Comparison of ENCODE assay signal across 22 cellular contexts in genomic region chr1:110064576-110065337, GRCh38. TPM values are rescaled to one million over a fixed set of nuclear protein-coding genes. Genes with fewer than 3 reads are reported as not detected.
DNase-seq lines count a peak whose midpoint lies in the region; ATAC-seq, FAIRE-seq and TF ChIP-seq lines count a peak whose summit lies in the region.
"Had no signal": no experiment of that assay in that cellular context is flagged by ENCODE, and none has a peak within 500 bp of the region (broad histone marks: within the 10 kb centered on the region; RNA-seq: fewer than 3 reads in every experiment).

No MANE protein-coding gene starts in this region.

- H3K9me3 ChIP-seq in BLaER1 treated with 17β-estradiol and CSF1 and Interleukin-3, amounts not matched to agents 10 nM and 100 nM (replicated peaks in 1 of 11), result peaks cover 0 to 12% (median 0%) of the 10 kb centered on the region in 11 experiments; a peak in 4 of 22 replicates
- H3K9me3 ChIP-seq in SK-N-MC (ENCODE audit: low read depth, low read length), result no peaks in the 10 kb centered on the region
- H3K9me3 ChIP-seq: Caco-2, HAP-1 had no signal

- peaks cover 48 to 56% (median 51%) of the 10 kb centered on the region in 11 experiments for H3K27me3 ChIP-seq in BLaER1 treated with 17β-estradiol and CSF1 and Interleukin-3, amounts not matched to agents 10 nM and 100 nM

- peaks cover 9 to 35% (median 28%) of the 10 kb centered on the region in 10 experiments for H3K4me1 ChIP-seq in BLaER1 treated with 17β-estradiol and CSF1 and Interleukin-3, amounts not matched to agents 10 nM and 100 nM
- H3K4me1 ChIP-seq: Caco-2, HAP-1 had no signal

- peak overlapping the region; percentile 6 to 69 (median 63); a peak in 21 of 22 replicates for H3K4me2 ChIP-seq in BLaER1 treated with 17β-estradiol and CSF1 and Interleukin-3, amounts not matched to agents 10 nM and 100 nM
- H3K4me2 ChIP-seq: GM23338 had no signal

- peaks cover 0 to 21% (median 14%) of the 10 kb centered on the region in 11 experiments; a peak in 14 of 22 replicates for H3K36me3 ChIP-seq in BLaER1 treated with 17β-estradiol and CSF1 and Interleukin-3, amounts not matched to agents 10 nM and 100 nM
- H3K36me3 ChIP-seq in SK-N-MC (ENCODE audit: insufficient read depth, low read length), result peaks cover 38% of the 10 kb centered on the region; the same call in 1 of the 2 replicates

- no peak overlapping the region for H3K27ac ChIP-seq in BLaER1 treated with 17β-estradiol and CSF1 and Interleukin-3, amounts not matched to agents 10 nM and 100 nM
- H3K27ac ChIP-seq in SK-N-MC, result peak overlapping the region; percentile 86

- ATAC-seq in GM19467 (IDR thresholded peaks at IDR 0.05; ENCODE audit: unreplicated experiment) (no peak), HG03045 (IDR thresholded peaks at IDR 0.05; ENCODE audit: unreplicated experiment) (no peak)
- no peak for ATAC-seq in natural killer cell treated with Interleukin-12 subunit alpha and Interleukin-12 subunit beta and Interleukin-15 and Interleukin-18, amount 100 ng/mL, for 72 hours
- ATAC-seq: CD8-positive, alpha-beta T cell; GM23338 had no signal

- FAIRE-seq in urothelium cell line (lab: Jason Lieb, UNC), result peak; percentile 35
- FAIRE-seq: G401.6, GM12892, GM19239 had no signal

- H3K27ac Mint-ChIP-seq in neural crest cell (ENCODE audit: unreplicated experiment), result peak overlapping the region; percentile 27
- no peak overlapping the region for H3K27ac Mint-ChIP-seq in natural killer cell treated with Interleukin-12 subunit alpha and Interleukin-12 subunit beta and Interleukin-15 and Interleukin-18, amount 100 ng/mL, for 72 hours
- H3K27ac Mint-ChIP-seq: B cell; CD4-positive, CD25-positive, alpha-beta regulatory T cell; CD8-positive, alpha-beta T cell; GM23338 had no signal

- peaks cover 5% of the 10 kb centered on the region for H3K36me3 Mint-ChIP-seq in neural crest cell (ENCODE audit: low read depth)
- H3K36me3 Mint-ChIP-seq in natural killer cell treated with Interleukin-12 subunit alpha and Interleukin-12 subunit beta and Interleukin-15 and Interleukin-18, amount 100 ng/mL, for 72 hours, result no peaks in the 10 kb centered on the region

- no peaks in the 10 kb centered on the region for H3K9me3 Mint-ChIP-seq in neural crest cell
- H3K9me3 Mint-ChIP-seq in natural killer cell treated with Interleukin-12 subunit alpha and Interleukin-12 subunit beta and Interleukin-15 and Interleukin-18, amount 100 ng/mL, for 72 hours, result no peaks in the 10 kb centered on the region
- H3K9me3 Mint-ChIP-seq: CD8-positive, alpha-beta T cell had no signal

- H3K27me3 Mint-ChIP-seq in neural crest cell (ENCODE audit: low read depth), result peaks cover 52% of the 10 kb centered on the region
- peaks cover 14 to 24% of the 10 kb centered on the region in 2 donors for H3K27me3 Mint-ChIP-seq in natural killer cell treated with Interleukin-12 subunit alpha and Interleukin-12 subunit beta and Interleukin-15 and Interleukin-18, amount 100 ng/mL, for 72 hours

- no peak overlapping the region for H3K4me3 ChIP-seq in BLaER1 treated with 17β-estradiol and CSF1 and Interleukin-3, amounts not matched to agents 10 nM and 100 nM
- H3K4me3 ChIP-seq in SK-N-MC, result peak overlapping the region; percentile 61
- H3K4me3 ChIP-seq: GM23338, HAP-1 had no signal

- DNase-seq in SK-N-MC (ENCODE audit: low read depth, low spot score), result no peak
- DNase-seq in neural crest cell (ENCODE audit: low read depth, low spot score), result no peak
- DNase-seq in urothelium cell line (ENCODE audit: low spot score), result no peak
- DNase-seq in GM13976 (ENCODE audit: low spot score), result no peak
- no peak for DNase-seq in natural killer cell treated with Interleukin-12 subunit alpha and Interleukin-12 subunit beta and Interleukin-15 and Interleukin-18, amount 100 ng/mL, for 72 hours (ENCODE audit: low spot score)
- DNase-seq: C1 segment of cervical spinal cord; Caco-2; CD4-positive, CD25-positive, alpha-beta regulatory T cell; CD8-positive, alpha-beta T cell; DMS153; DND-41 had no signal

- H3K4me1 Mint-ChIP-seq in neural crest cell, result peaks cover 5% of the 10 kb centered on the region
- peaks cover 9 to 12% of the 10 kb centered on the region in 2 donors for H3K4me1 Mint-ChIP-seq in natural killer cell treated with Interleukin-12 subunit alpha and Interleukin-12 subunit beta and Interleukin-15 and Interleukin-18, amount 100 ng/mL, for 72 hours (ENCODE audit: low read depth in 2 of 2)

- H4K20me1 ChIP-seq in BLaER1 treated with 17β-estradiol and CSF1 and Interleukin-3, amounts not matched to agents 10 nM and 100 nM, result peaks cover 4 to 87% (median 48%) of the 10 kb centered on the region in 11 experiments; a peak in 19 of 22 replicates

- H3K4me3 Mint-ChIP-seq in neural crest cell, result no peak overlapping the region
- H3K4me3 Mint-ChIP-seq in natural killer cell treated with Interleukin-12 subunit alpha and Interleukin-12 subunit beta and Interleukin-15 and Interleukin-18, amount 100 ng/mL, for 72 hours, result no peak overlapping the region
- H3K4me3 Mint-ChIP-seq: B cell; CD4-positive, CD25-positive, alpha-beta regulatory T cell; CD8-positive, alpha-beta T cell; GM23338 had no signal

- in situ Hi-C loops in GM13976 (cut with MboI; ENCODE audit: low sequenced_read_pairs, unreplicated experiment), result no loop called here

- H3K9ac ChIP-seq in BLaER1 treated with 17β-estradiol and CSF1 and Interleukin-3, amounts not matched to agents 10 nM and 100 nM, result no peak overlapping the region
- H3K9ac ChIP-seq in SK-N-MC (ENCODE audit: insufficient read length), result peak overlapping the region; percentile 20

- TF ChIP-seq CTCF in neural crest cell (conservative IDR thresholded peaks at IDR 0.05) (no peak), GM13976 (IDR thresholded peaks at IDR 0.05; ENCODE audit: borderline replicate concordance, control extremely low read depth, extremely low read depth, insufficient read depth, missing control alignments) (no peak)

RNA-seq across cellular contexts. Expression of gene ALX3, which starts 5.7 kb away (rescaled TPM):
- 0.21 TPM in 1 of 2 replicates, not detected in the other for total RNA-seq in neural crest cell
- total RNA-seq in natural killer cell treated with Interleukin-12 subunit alpha and Interleukin-12 subunit beta and Interleukin-15 and Interleukin-18, amount 100 ng/mL, for 72 hours, result not detected
- total RNA-seq: A172; B cell; Caco-2; CD4-positive, CD25-positive, alpha-beta regulatory T cell; CD8-positive, alpha-beta T cell; GM23338; H4 had no signal

RNA-seq across cellular contexts. Expression of gene STRIP1, which starts 30.3 kb away (rescaled TPM):
- 69.1 and 71.0 TPM in 2 replicates for total RNA-seq in neural crest cell
- 10 to 100 TPM; 38.9 to 57.0 TPM for total RNA-seq in natural killer cell treated with Interleukin-12 subunit alpha and Interleukin-12 subunit beta and Interleukin-15 and Interleukin-18, amount 100 ng/mL, for 72 hours

RNA-seq across cellular contexts. Expression of gene UBL4B, which starts 47.5 kb away (rescaled TPM):
- not detected in 2 replicates for total RNA-seq in neural crest cell
- not detected for total RNA-seq in natural killer cell treated with Interleukin-12 subunit alpha and Interleukin-12 subunit beta and Interleukin-15 and Interleukin-18, amount 100 ng/mL, for 72 hours
- total RNA-seq: B cell; Caco-2; CD4-positive, CD25-positive, alpha-beta regulatory T cell; CD8-positive, alpha-beta T cell; GM23338; H4 had no signal
